ENCODE assay signal across 14 cellular contexts in genomic region chr1:24954631-24955030, GRCh38. TPM values are rescaled to one million over a fixed set of nuclear protein-coding genes. Genes with fewer than 3 reads are reported as not detected.
DNase-seq lines count a peak whose midpoint lies in the region; ATAC-seq and TF ChIP-seq lines count a peak whose summit lies in the region.
"Had no signal": no experiment of that assay in that cellular context is flagged by ENCODE, and none has a peak within 500 bp of the region (broad histone marks: within the 10 kb centered on the region; RNA-seq: fewer than 3 reads in every experiment).

No MANE protein-coding gene starts in this region.

- no peak overlapping the region for H2BK5ac ChIP-seq in H9 (ENCODE audit: insufficient read length, low read length)

- POLR2A ChIA-PET in naive thymus-derived CD4-positive, alpha-beta T cell (lab: Charles Lee), result interaction anchor here (0.6 to 1.3 kb wide), 3 partner anchors 17 to 76 kb away, joined by 3 read pairs; no protein-coding TSS in a partner anchor
- POLR2A ChIA-PET in WTC11 (lab: Charles Lee), result no interaction called here

- no peaks in the 10 kb centered on the region for H3K9me3 ChIP-seq in naive thymus-derived CD4-positive, alpha-beta T cell (ENCODE audit: control insufficient read depth in 2 of 3, low read length in 3 of 3)
- no peaks in the 10 kb centered on the region for H3K9me3 ChIP-seq in H9 (ENCODE audit: control insufficient read depth, low read depth, low read length)

- H3K56ac ChIP-seq in H9 (ENCODE audit: insufficient read length, low read depth, low read length), result no peak overlapping the region

- H4K20me1 ChIP-seq in H9 (ENCODE audit: control insufficient read depth, insufficient read depth, insufficient read length), result no peaks in the 10 kb centered on the region

- H3K4me1 ChIP-seq in naive thymus-derived CD4-positive, alpha-beta T cell (ENCODE audit: control insufficient read depth in 2 of 2, insufficient read depth in 2 of 2, low read length in 2 of 2), result peaks cover 56 to 57% of the 10 kb centered on the region in 2 donors
- no peaks in the 10 kb centered on the region; the same call in 1 of the 2 replicates for H3K4me1 ChIP-seq in H9 (ENCODE audit: insufficient read depth, low read length)

- H3K4ac ChIP-seq in H9 (ENCODE audit: low read depth, low read length), result no peak overlapping the region

- H3K4me1 Mint-ChIP-seq in CD14-positive monocyte (peaks cover 54% of the 10 kb centered on the region), HFFc6 (ENCODE audit: low read depth) (peaks cover 60% of the 10 kb centered on the region), WTC11 (peaks cover 25% of the 10 kb centered on the region), H9 (peaks cover 21 to 28% of the 10 kb centered on the region in 2 experiments)
- H3K4me1 Mint-ChIP-seq in activated T-cell treated with anti-CD3 and anti-CD28 coated beads, Interleukin-2, amount 50 U/mL, for 72 hours (ENCODE audit: low read depth), result peaks cover 98% of the 10 kb centered on the region
- H3K4me1 Mint-ChIP-seq in naive thymus-derived CD4-positive, alpha-beta T cell, result peaks cover 40 to 89% (median 75%) of the 10 kb centered on the region in 7 donors
- H3K4me1 Mint-ChIP-seq: mesothelial cell of epicardium had no signal

- TF ChIP-seq CTCF in CD14-positive monocyte (IDR thresholded peaks at IDR 0.05) (no peak), HFFc6 (IDR thresholded peaks at IDR 0.05) (no peak), WTC11 (IDR thresholded peaks at IDR 0.05) (no peak), H9 (conservative IDR thresholded peaks at IDR 0.05) (no peak), dorsolateral prefrontal cortex (IDR thresholded peaks at IDR 0.05 in 54 of 56, conservative IDR thresholded peaks at IDR 0.05 in 2 of 56; ENCODE audit: low read depth in 1 of 56, partially characterized antibody in 56 of 56) (no peak)

- peak overlapping the region in 1 of 2 donors; percentile 54 for H3K4me3 Mint-ChIP-seq in CD14-positive monocyte
- H3K4me3 Mint-ChIP-seq in HFFc6, result peak overlapping the region; percentile 26; the same call in 1 of the 2 replicates
- peak overlapping the region; percentile 83 to 89 for H3K4me3 Mint-ChIP-seq in activated T-cell treated with anti-CD3 and anti-CD28 coated beads, Interleukin-2, amount 50 U/mL, for 72 hours
- H3K4me3 Mint-ChIP-seq in naive thymus-derived CD4-positive, alpha-beta T cell, result peak overlapping the region in 9 of 10 donors; percentile 51 to 87 (median 66)
- H3K4me3 Mint-ChIP-seq in WTC11, result no peak overlapping the region
- no peak overlapping the region for H3K4me3 Mint-ChIP-seq in H9
- H3K4me3 Mint-ChIP-seq: mesothelial cell of epicardium had no signal

- no peak overlapping the region for H2AFZ ChIP-seq in H9 (ENCODE audit: low read length)

- no peak overlapping the region for H3K27ac ChIP-seq in naive thymus-derived CD4-positive, alpha-beta T cell (ENCODE audit: low read depth, low read length)
- H3K27ac ChIP-seq in H9 (ENCODE audit: insufficient read length, low read depth, low read length) (no peak overlapping the region), dorsolateral prefrontal cortex (no peak overlapping the region)

- H3K27me3 ChIP-seq in naive thymus-derived CD4-positive, alpha-beta T cell (ENCODE audit: control insufficient read depth in 2 of 2, insufficient read depth in 2 of 2, low read length in 2 of 2), result no peaks in the 10 kb centered on the region
- H3K27me3 ChIP-seq in H9 (ENCODE audit: insufficient read depth, low read length) (no peaks in the 10 kb centered on the region), dorsolateral prefrontal cortex (peaks cover 0 to 3% (median 0%) of the 10 kb centered on the region in 45 donors)

- no CpG with 5 or more reads among the region's 11 CpGs for WGBS in H9 (ENCODE audit: extremely low coverage, insufficient read length, low lambda C conversion rate)

- H4K91ac ChIP-seq in H9 (ENCODE audit: insufficient read length, low read depth, low read length), result no peak overlapping the region

- H4K8ac ChIP-seq in H9 (replicated peaks; ENCODE audit: insufficient read length, low read depth, low read length), result no peak overlapping the region

- peak overlapping the region in 5 of 7 donors; percentile 43 to 93 (median 77) for H3K27ac Mint-ChIP-seq in CD14-positive monocyte
- peak overlapping the region; percentile 81 for H3K27ac Mint-ChIP-seq in HFFc6
- H3K27ac Mint-ChIP-seq in activated T-cell treated with anti-CD3 and anti-CD28 coated beads, Interleukin-2, amount 50 U/mL, for 72 hours, result peak overlapping the region; percentile 97
- peak overlapping the region; percentile 56 to 92 (median 83) for H3K27ac Mint-ChIP-seq in naive thymus-derived CD4-positive, alpha-beta T cell
- no peak overlapping the region for H3K27ac Mint-ChIP-seq in WTC11
- H3K27ac Mint-ChIP-seq in H9, result no peak overlapping the region
- H3K27ac Mint-ChIP-seq: mesothelial cell of epicardium had no signal

- no peak overlapping the region for H3K9ac ChIP-seq in H9 (ENCODE audit: extremely low read depth, insufficient read length, low read length)

- H3K18ac ChIP-seq in H9 (ENCODE audit: insufficient read length, low read depth, low read length), result no peak overlapping the region

- no peaks in the 10 kb centered on the region for H3K36me3 ChIP-seq in naive thymus-derived CD4-positive, alpha-beta T cell (ENCODE audit: control insufficient read depth in 2 of 3, insufficient read depth in 3 of 3, low read length in 3 of 3)

- H3K14ac ChIP-seq in H9 (ENCODE audit: insufficient read depth, low read length), result no peak overlapping the region

- H3K79me2 ChIP-seq in H9 (ENCODE audit: insufficient read depth, low read length), result no peaks in the 10 kb centered on the region

- CTCF ChIA-PET in naive thymus-derived CD4-positive, alpha-beta T cell (lab: Charles Lee), result interaction anchor here (0.9 to 2.8 kb wide), 3 partner anchors 13 to 147 kb away, joined by 3 to 14 read pairs (median 3); no protein-coding TSS in a partner anchor
- CTCF ChIA-PET in WTC11 (lab: Charles Lee), result interaction anchor here (0.6 to 1.0 kb wide), 2 partner anchors 14 to 110 kb away, joined by 3 read pairs; no protein-coding TSS in a partner anchor

- ATAC-seq in activated T-cell treated with anti-CD3 and anti-CD28 coated beads, Interleukin-2, amount 50 U/mL, for 72 hours (replicated peaks in 1 of 2), result peak; percentile 5 to 19
- no peak for ATAC-seq in naive thymus-derived CD4-positive, alpha-beta T cell
- ATAC-seq in WTC11, result no peak

- no peak overlapping the region for H2BK120ac ChIP-seq in H9 (ENCODE audit: low read depth, low read length, poor library complexity, severe bottlenecking)

- DNase-seq in CD14-positive monocyte (ENCODE audit: low spot score), result peak; percentile 14
- no peak for DNase-seq in HFFc6
- no peak for DNase-seq in activated T-cell treated with anti-CD3 and anti-CD28 coated beads, Interleukin-2, amount 50 U/mL, for 72 hours
- DNase-seq in naive thymus-derived CD4-positive, alpha-beta T cell, result no peak
- no peak for DNase-seq in WTC11 (ENCODE audit: low spot score)
- no peak for DNase-seq in H9
- no peak for DNase-seq in cerebellar nuclear complex (lab: John Stamatoyannopoulos, UW)
- no peak for DNase-seq in dorsolateral prefrontal cortex
- DNase-seq: DMS79 treated with DMSO at 0.1 percent for 48 hours, HCEC 1CT, NCI-H187, NCI-H524 treated with DMSO at 0.1 percent for 48 hours had no signal

- no peak overlapping the region for H2BK20ac ChIP-seq in H9 (ENCODE audit: low read depth, low read length, poor library complexity, severe bottlenecking)

- H4K5ac ChIP-seq in H9 (ENCODE audit: insufficient read length, low read depth, low read length), result no peak overlapping the region

- H3K36me3 Mint-ChIP-seq in CD14-positive monocyte, result peaks cover 0 to 7% of the 10 kb centered on the region in 2 donors
- no peaks in the 10 kb centered on the region for H3K36me3 Mint-ChIP-seq in HFFc6 (ENCODE audit: low read depth)
- H3K36me3 Mint-ChIP-seq in activated T-cell treated with anti-CD3 and anti-CD28 coated beads, Interleukin-2, amount 50 U/mL, for 72 hours (ENCODE audit: insufficient read depth in 2 of 2), result peaks cover 23 to 53% of the 10 kb centered on the region in 2 donors
- H3K36me3 Mint-ChIP-seq in naive thymus-derived CD4-positive, alpha-beta T cell, result peaks cover 0 to 33% (median 5%) of the 10 kb centered on the region in 5 donors
- H3K36me3 Mint-ChIP-seq in WTC11, result no peaks in the 10 kb centered on the region
- no peaks in the 10 kb centered on the region for H3K36me3 Mint-ChIP-seq in H9 (ENCODE audit: insufficient read depth in 1 of 3, low read depth in 3 of 3)
- H3K36me3 Mint-ChIP-seq: mesothelial cell of epicardium had no signal

- H3K23ac ChIP-seq in H9 (ENCODE audit: insufficient read length, low read depth, low read length), result no peak overlapping the region

- no peaks in the 10 kb centered on the region for H3K79me1 ChIP-seq in H9 (ENCODE audit: insufficient read depth, low read depth, low read length, poor library complexity, severe bottlenecking)

- no peak overlapping the region for H3T11ph ChIP-seq in H9 (ENCODE audit: low read length)

- H3K9me3 Mint-ChIP-seq in CD14-positive monocyte, result peaks cover 0 to 2% (median 0%) of the 10 kb centered on the region in 7 donors
- H3K9me3 Mint-ChIP-seq in HFFc6, result no peaks in the 10 kb centered on the region
- H3K9me3 Mint-ChIP-seq in activated T-cell treated with anti-CD3 and anti-CD28 coated beads, Interleukin-2, amount 50 U/mL, for 72 hours, result no peaks in the 10 kb centered on the region
- H3K9me3 Mint-ChIP-seq in naive thymus-derived CD4-positive, alpha-beta T cell, result no peaks in the 10 kb centered on the region
- H3K9me3 Mint-ChIP-seq in WTC11, result no peaks in the 10 kb centered on the region
- no peaks in the 10 kb centered on the region for H3K9me3 Mint-ChIP-seq in H9
- H3K9me3 Mint-ChIP-seq: mesothelial cell of epicardium had no signal

- H2AK5ac ChIP-seq in H9 (ENCODE audit: insufficient read length, low read length), result no peak overlapping the region

- no peaks in the 10 kb centered on the region for H3K23me2 ChIP-seq in H9 (ENCODE audit: insufficient read length, low read depth, low read length, poor library complexity, severe bottlenecking)

- H3K4me3 ChIP-seq in naive thymus-derived CD4-positive, alpha-beta T cell (ENCODE audit: low read length), result no peak overlapping the region
- no peak overlapping the region for H3K4me3 ChIP-seq in dorsolateral prefrontal cortex

- H2BK15ac ChIP-seq in H9 (ENCODE audit: low read depth, low read length), result no peak overlapping the region

- H2BK12ac ChIP-seq in H9 (ENCODE audit: insufficient read length, low read depth, low read length), result no peak overlapping the region

- intact Hi-C loops in CD14-positive monocyte (cut with micrococcal nuclease) (no loop called here), dorsolateral prefrontal cortex (cut with DNase I) (no loop called here)
- intact Hi-C loops in naive thymus-derived CD4-positive, alpha-beta T cell (cut with micrococcal nuclease), result loop anchor here in 1 of 2 donors (1.0 kb wide), 3 partner anchors 9 to 68 kb away; partner anchors contain the start of gene RUNX3

- H3K27me3 Mint-ChIP-seq in CD14-positive monocyte (ENCODE audit: low read depth in 3 of 3), result peaks cover 2 to 10% (median 5%) of the 10 kb centered on the region in 3 donors
- peaks cover 2% of the 10 kb centered on the region; the same call in 1 of the 2 replicates for H3K27me3 Mint-ChIP-seq in HFFc6 (ENCODE audit: insufficient read depth)
- no peaks in the 10 kb centered on the region for H3K27me3 Mint-ChIP-seq in activated T-cell treated with anti-CD3 and anti-CD28 coated beads, Interleukin-2, amount 50 U/mL, for 72 hours (ENCODE audit: low read depth)
- no peaks in the 10 kb centered on the region for H3K27me3 Mint-ChIP-seq in naive thymus-derived CD4-positive, alpha-beta T cell
- no peaks in the 10 kb centered on the region for H3K27me3 Mint-ChIP-seq in WTC11 (ENCODE audit: low read depth)
- peaks cover 2% of the 10 kb centered on the region; the same call in 1 of the 2 replicates for H3K27me3 Mint-ChIP-seq in H9 (ENCODE audit: low read depth)

- no peak overlapping the region for H3K4me2 ChIP-seq in H9 (ENCODE audit: insufficient read depth, insufficient read length, low read length)

RNA-seq across cellular contexts. Expression of gene RUNX3, which starts 24.6 kb away (rescaled TPM):
- 1 to 10 TPM; 4.4 to 6.7 TPM for polyA plus RNA-seq in CD14-positive monocyte
- not detected for total RNA-seq in HFFc6 (2021; fragmentation: NEBNext Ultra II Directional; extraction: Animal tissue kit (Norgen Biotek cat#: 25700))
- total RNA-seq in activated T-cell treated with anti-CD3 and anti-CD28 coated beads, Interleukin-2, amount 50 U/mL, for 72 hours, result 100 to 1,000 TPM; 254 to 298 TPM
- 100 to 1,000 TPM in 2 of 5 experiments, 10 to 100 TPM in 3; 71.4 to 135 (median 96.9) TPM for total RNA-seq in naive thymus-derived CD4-positive, alpha-beta T cell
- polyA plus RNA-seq in naive thymus-derived CD4-positive, alpha-beta T cell, result 10 to 100 TPM; 14.2 to 25.8 TPM
- total RNA-seq in WTC11 (2021), result 1.5 to 1.8 TPM (median 1.8 TPM) in 3 replicates
- total RNA-seq in H9 (2021), result 0.33 and 0.35 TPM in 2 replicates
- 1 to 10 TPM in 55 of 120 experiments, under 1 TPM in 65; 0.29 to 3.9 (median 0.96) TPM for total RNA-seq in dorsolateral prefrontal cortex
- total RNA-seq: osteocyte had no signal

Comparison
In these comparisons a context has a peak if more than half of its experiments do, and no peak if none do; other contexts are left out.
1. H3K27ac Mint-ChIP-seq: peak in CD14-positive monocyte (5 of 7), HFFc6 (single experiment), activated T-cell treated with anti-CD3 and anti-CD28 coated beads, Interleukin-2, amount 50 U/mL, for 72 hours (single experiment) and naive thymus-derived CD4-positive, alpha-beta T cell (9 of 9); none in WTC11 (single experiment) and H9 (0 of 3).
2. H3K4me3 Mint-ChIP-seq: peak in HFFc6 (single experiment), activated T-cell treated with anti-CD3 and anti-CD28 coated beads, Interleukin-2, amount 50 U/mL, for 72 hours (2 of 2) and naive thymus-derived CD4-positive, alpha-beta T cell (9 of 10); none in WTC11 (single experiment) and H9 (0 of 2).
3. ATAC-seq: peak in activated T-cell treated with anti-CD3 and anti-CD28 coated beads, Interleukin-2, amount 50 U/mL, for 72 hours (2 of 2); none in naive thymus-derived CD4-positive, alpha-beta T cell (single experiment) and WTC11 (single experiment).
4. RNA of gene RUNX3, which starts 24.6 kb away (total RNA-seq): 254 to 298 TPM in activated T-cell treated with anti-CD3 and anti-CD28 coated beads, Interleukin-2, amount 50 U/mL, for 72 hours and 71.4 to 135 TPM in naive thymus-derived CD4-positive, alpha-beta T cell; 1.5 to 1.8 TPM in WTC11, 0.29 to 3.9 TPM in dorsolateral prefrontal cortex, 0.33 to 0.35 TPM in H9 and not detected in HFFc6; every median in the first group is over 10 times any median in the second.